In genomic region chr10:65708057-65708456, GRCh38 we compare ENCODE assay signal across 20 cellular contexts.
A peak's percentile ranks its signal among the peaks of the same experiment; 100 is the strongest.
DNase-seq lines count a peak whose midpoint lies in the region; ATAC-seq and TF ChIP-seq lines count a peak whose summit lies in the region.
"Had no signal": no experiment of that assay in that cellular context is flagged by ENCODE, and none has a peak within 500 bp of the region (broad histone marks: within the 10 kb centered on the region; RNA-seq: fewer than 3 reads in every experiment).

No MANE protein-coding gene starts in this region.

- no peaks in the 10 kb centered on the region for H3K27me3 ChIP-seq in hepatocyte
- H3K27me3 ChIP-seq: BLaER1 treated with 17β-estradiol and CSF1 and Interleukin-3, amounts not matched to agents 10 nM and 100 nM had no signal

- ATAC-seq in GM18511 (IDR thresholded peaks at IDR 0.05; ENCODE audit: unreplicated experiment) (peak; percentile 66), HG02885 (IDR thresholded peaks at IDR 0.05; ENCODE audit: poor library complexity, unreplicated experiment) (peak; percentile 53), GM19397 (IDR thresholded peaks at IDR 0.05; ENCODE audit: unreplicated experiment) (no peak)
- ATAC-seq: CD8-positive, alpha-beta T cell; K562 had no signal

- in situ Hi-C loops in KBM-7 (cut with MboI; ENCODE audit: low pct_unique_long_range_greater_than_20kb, low sequenced_read_pairs) = no loop called here

- no peaks in the 10 kb centered on the region for H3K9me3 ChIP-seq in hepatocyte (ENCODE audit: low read depth)
- H3K9me3 ChIP-seq: BLaER1 treated with 17β-estradiol and CSF1 and Interleukin-3, amounts not matched to agents 10 nM and 100 nM; HAP-1 had no signal

- H3K4me3 Mint-ChIP-seq in nephron progenitor cell = no peak overlapping the region
- H3K4me3 Mint-ChIP-seq: B cell; CD8-positive, alpha-beta T cell had no signal

- no peak overlapping the region for H3K4me3 ChIP-seq in hepatocyte
- H3K4me3 ChIP-seq: BLaER1 treated with 17β-estradiol and CSF1 and Interleukin-3, amounts not matched to agents 10 nM and 100 nM; GM23248; HAP-1; K562 had no signal

- peak; percentile 12 for DNase-seq in KBM-7
- peak; percentile 12 for DNase-seq in OCI-M1 (lab: John Stamatoyannopoulos, UW)
- no peak for DNase-seq in NCI-H2029 (lab: John Stamatoyannopoulos, UW)
- no peak for DNase-seq in nephron progenitor cell
- no peak for DNase-seq in hepatocyte (ENCODE audit: low spot score)
- DNase-seq: Calu3; CD8-positive, alpha-beta T cell; DND-41; EL; GM23248; IMR-90; Kasumi-1 had no signal

- H3K27me3 Mint-ChIP-seq in nephron progenitor cell (ENCODE audit: low read depth, poor library complexity) = no peaks in the 10 kb centered on the region
- H3K27me3 Mint-ChIP-seq: B cell had no signal

- H3K27ac Mint-ChIP-seq in nephron progenitor cell = no peak overlapping the region
- H3K27ac Mint-ChIP-seq: B cell; CD8-positive, alpha-beta T cell had no signal

- no peaks in the 10 kb centered on the region for H3K9me2 ChIP-seq in hepatocyte (replicated peaks; ENCODE audit: insufficient read depth)

- TF ChIP-seq CTCF in nephron progenitor cell (IDR thresholded peaks at IDR 0.05) (no peak), hepatocyte (IDR thresholded peaks at IDR 0.05; ENCODE audit: poor library complexity) (no peak)

- no peaks in the 10 kb centered on the region for H3K79me2 ChIP-seq in hepatocyte

- H2AFZ ChIP-seq in hepatocyte = no peak overlapping the region
- H2AFZ ChIP-seq: GM23248 had no signal

- H3K4me2 ChIP-seq in hepatocyte = no peak overlapping the region
- H3K4me2 ChIP-seq: BLaER1 treated with 17β-estradiol and CSF1 and Interleukin-3, amounts not matched to agents 10 nM and 100 nM had no signal

- WGBS in hepatocyte (ENCODE audit: low lambda C conversion rate, missing lambda C conversion rate) = 92% methylated on average over 1 of the region's 1 CpG

- H4K20me1 ChIP-seq in hepatocyte (ENCODE audit: insufficient read depth, poor library complexity, severe bottlenecking) = no peaks in the 10 kb centered on the region
- H4K20me1 ChIP-seq: BLaER1 treated with 17β-estradiol and CSF1 and Interleukin-3, amounts not matched to agents 10 nM and 100 nM had no signal

- no peaks in the 10 kb centered on the region for H3K36me3 Mint-ChIP-seq in nephron progenitor cell (ENCODE audit: low read depth)
- H3K36me3 Mint-ChIP-seq: CD8-positive, alpha-beta T cell had no signal

- no peak overlapping the region for H3K27ac ChIP-seq in hepatocyte
- H3K27ac ChIP-seq: BLaER1 treated with 17β-estradiol and CSF1 and Interleukin-3, amounts not matched to agents 10 nM and 100 nM; GM23248; HL-60 had no signal

- no peaks in the 10 kb centered on the region for H3K4me1 ChIP-seq in hepatocyte (ENCODE audit: insufficient read depth)
- H3K4me1 ChIP-seq: BLaER1 treated with 17β-estradiol and CSF1 and Interleukin-3, amounts not matched to agents 10 nM and 100 nM; HAP-1 had no signal

- no peaks in the 10 kb centered on the region for H3K4me1 Mint-ChIP-seq in nephron progenitor cell
- H3K4me1 Mint-ChIP-seq: B cell had no signal

- no peaks in the 10 kb centered on the region for H3K36me3 ChIP-seq in hepatocyte (replicated peaks; ENCODE audit: insufficient read depth, low read depth)
- H3K36me3 ChIP-seq: BLaER1 treated with 17β-estradiol and CSF1 and Interleukin-3, amounts not matched to agents 10 nM and 100 nM; HAP-1 had no signal

- no peaks in the 10 kb centered on the region for H3K9me3 Mint-ChIP-seq in nephron progenitor cell

Comparison
In these comparisons a context has a peak if more than half of its experiments do, and no peak if none do; other contexts are left out.
1. DNase-seq: peak in KBM-7 (single experiment) and OCI-M1 (single experiment); none in NCI-H2029 (single experiment), nephron progenitor cell (single experiment) and hepatocyte (single experiment).